In the genomic region with DNA sequence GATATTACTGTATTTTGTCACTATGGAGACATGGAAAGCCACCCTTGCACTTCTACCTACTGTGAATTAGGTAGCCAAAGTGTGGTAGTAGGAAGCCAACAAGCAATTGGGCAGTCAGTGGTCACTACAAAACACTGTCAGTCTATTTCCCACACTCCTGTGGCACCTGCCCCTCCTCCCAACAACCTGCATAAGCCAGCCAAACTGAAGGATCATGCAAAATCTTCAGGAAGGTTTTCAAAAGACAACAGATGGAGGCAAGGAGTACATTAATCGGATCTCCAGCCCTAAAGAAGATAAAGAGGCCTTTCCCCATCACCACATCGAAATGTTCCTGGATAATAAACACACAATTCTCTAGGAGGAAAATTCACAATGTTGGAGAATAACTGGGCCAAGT, we compare ENCODE assay signal across 15 cellular contexts. TPM values are rescaled to one million over a fixed set of nuclear protein-coding genes. Genes with fewer than 3 reads are reported as not detected.
DNase-seq lines count a peak whose midpoint lies in the region; ATAC-seq and TF ChIP-seq lines count a peak whose summit lies in the region.
"Had no signal": no experiment of that assay in that cellular context is flagged by ENCODE, and none has a peak within 500 bp of the region (broad histone marks: within the 10 kb centered on the region; RNA-seq: fewer than 3 reads in every experiment).

No MANE protein-coding gene starts in this region.

- H3K9me3 Mint-ChIP-seq in brain (no peaks in the 10 kb centered on the region), nephron (no peaks in the 10 kb centered on the region)
- H3K9me3 Mint-ChIP-seq in activated naive CD4-positive, alpha-beta T cell treated with anti-CD3 and anti-CD28 coated beads, Interleukin-2, amount 50 U/mL, for 72 hours = no peaks in the 10 kb centered on the region
- H3K9me3 Mint-ChIP-seq: CD4-positive, alpha-beta memory T cell; HFFc6 had no signal

- DNase-seq in NCI-H524 (lab: John Stamatoyannopoulos, UW) (peak; percentile 60 to 80), suprapubic skin (ENCODE audit: low spot score in 2 of 2) (no peak)
- no peak for DNase-seq in stimulated activated naive CD4-positive, alpha-beta T cell treated with Interleukin-2 at 50 U/mL for 16 hours (lab: John Stamatoyannopoulos, UW)
- no peak for DNase-seq in activated naive CD4-positive, alpha-beta T cell treated with anti-CD3 and anti-CD28 coated beads, Interleukin-2, amount 50 U/mL, for 72 hours (ENCODE audit: low spot score in 2 of 2)
- DNase-seq: BE2C; CD4-positive, alpha-beta memory T cell; DND-41; GF-D8; HCEC 1CT; HFFc6 had no signal

- TF ChIP-seq POLR2A in suprapubic skin (IDR thresholded peaks at IDR 0.05) = no peak

- H3K36me3 ChIP-seq in suprapubic skin = no peaks in the 10 kb centered on the region
- H3K36me3 ChIP-seq: BE2C had no signal

- no peak for TF ChIP-seq CTCF in brain (conservative IDR thresholded peaks at IDR 0.05)
- no peak for TF ChIP-seq CTCF in nephron (IDR thresholded peaks at IDR 0.05; ENCODE audit: unreplicated experiment in 3 of 3)
- TF ChIP-seq CTCF in suprapubic skin (IDR thresholded peaks at IDR 0.05) = no peak

- 93% methylated on average over 2 of the region's 2 CpGs for WGBS in suprapubic skin

- no peak for ATAC-seq in HG03108 (IDR thresholded peaks at IDR 0.05; ENCODE audit: unreplicated experiment)
- ATAC-seq in activated naive CD4-positive, alpha-beta T cell treated with anti-CD3 and anti-CD28 coated beads, Interleukin-2, amount 50 U/mL, for 72 hours = no peak
- ATAC-seq: A549 had no signal

- no peaks in the 10 kb centered on the region for H3K27me3 Mint-ChIP-seq in brain
- H3K27me3 Mint-ChIP-seq in nephron (ENCODE audit: low read depth) = peaks cover 3% of the 10 kb centered on the region
- H3K27me3 Mint-ChIP-seq: CD4-positive, alpha-beta memory T cell had no signal

- H3K36me3 Mint-ChIP-seq in brain = peaks cover 13% of the 10 kb centered on the region
- no peaks in the 10 kb centered on the region for H3K36me3 Mint-ChIP-seq in nephron (ENCODE audit: low read depth)
- no peaks in the 10 kb centered on the region for H3K36me3 Mint-ChIP-seq in activated naive CD4-positive, alpha-beta T cell treated with anti-CD3 and anti-CD28 coated beads, Interleukin-2, amount 50 U/mL, for 72 hours

- H3K4me3 ChIP-seq in suprapubic skin = no peak overlapping the region
- H3K4me3 ChIP-seq: A549 had no signal

- peaks cover 7% of the 10 kb centered on the region for H3K4me1 ChIP-seq in suprapubic skin
- H3K4me1 ChIP-seq: A549, BE2C had no signal

- peak overlapping the region in 3 of 5 experiments; percentile 3 to 73 (median 8) for H3K27ac Mint-ChIP-seq in brain
- H3K27ac Mint-ChIP-seq in nephron = peak overlapping the region in 2 of 3 experiments; percentile 87 to 91
- H3K27ac Mint-ChIP-seq in activated naive CD4-positive, alpha-beta T cell treated with anti-CD3 and anti-CD28 coated beads, Interleukin-2, amount 50 U/mL, for 72 hours = no peak overlapping the region
- H3K27ac Mint-ChIP-seq: HFFc6 had no signal

- H3K4me1 Mint-ChIP-seq in brain (peaks cover 67% of the 10 kb centered on the region), nephron (peaks cover 65% of the 10 kb centered on the region)

- H3K27me3 ChIP-seq in suprapubic skin = no peaks in the 10 kb centered on the region
- H3K27me3 ChIP-seq: BE2C had no signal

- H3K27ac ChIP-seq in suprapubic skin = no peak overlapping the region
- H3K27ac ChIP-seq: A549, C4-2B had no signal

- peak overlapping the region in 1 of 5 experiments; percentile 6 for H3K4me3 Mint-ChIP-seq in brain
- H3K4me3 Mint-ChIP-seq in nephron = no peak overlapping the region
- H3K4me3 Mint-ChIP-seq: CD4-positive, alpha-beta memory T cell; HFFc6 had no signal

- no peak for TF ChIP-seq EP300 in suprapubic skin (IDR thresholded peaks at IDR 0.05)

- no peaks in the 10 kb centered on the region for H3K9me3 ChIP-seq in suprapubic skin
- H3K9me3 ChIP-seq: A549, BE2C had no signal

RNA-seq across cellular contexts. Expression of gene POMGNT2, which starts 11.9 kb away (rescaled TPM):
- 38.5 TPM for polyA plus RNA-seq in brain (ENCODE audit: insufficient read depth, low read depth, low replicate concordance)
- total RNA-seq in activated naive CD4-positive, alpha-beta T cell treated with anti-CD3 and anti-CD28 coated beads, Interleukin-2, amount 50 U/mL, for 72 hours = 1 to 10 TPM; 4.1 to 6.4 TPM
- 10 to 100 TPM; 15.8 to 29.9 (median 24.1) TPM for total RNA-seq in suprapubic skin

Comparison
In these comparisons a context has a peak if more than half of its experiments do, and no peak if none do; other contexts are left out.
1. DNase-seq: peak in NCI-H524 (2 of 2); none in stimulated activated naive CD4-positive, alpha-beta T cell treated with Interleukin-2 at 50 U/mL for 16 hours (single experiment), activated naive CD4-positive, alpha-beta T cell treated with anti-CD3 and anti-CD28 coated beads, Interleukin-2, amount 50 U/mL, for 72 hours (0 of 2) and suprapubic skin (0 of 2).
2. H3K27ac Mint-ChIP-seq: peak in brain (3 of 5) and nephron (2 of 3); none in activated naive CD4-positive, alpha-beta T cell treated with anti-CD3 and anti-CD28 coated beads, Interleukin-2, amount 50 U/mL, for 72 hours (0 of 2).